ENCODE assay signal across 8 cellular contexts in the genomic region with DNA sequence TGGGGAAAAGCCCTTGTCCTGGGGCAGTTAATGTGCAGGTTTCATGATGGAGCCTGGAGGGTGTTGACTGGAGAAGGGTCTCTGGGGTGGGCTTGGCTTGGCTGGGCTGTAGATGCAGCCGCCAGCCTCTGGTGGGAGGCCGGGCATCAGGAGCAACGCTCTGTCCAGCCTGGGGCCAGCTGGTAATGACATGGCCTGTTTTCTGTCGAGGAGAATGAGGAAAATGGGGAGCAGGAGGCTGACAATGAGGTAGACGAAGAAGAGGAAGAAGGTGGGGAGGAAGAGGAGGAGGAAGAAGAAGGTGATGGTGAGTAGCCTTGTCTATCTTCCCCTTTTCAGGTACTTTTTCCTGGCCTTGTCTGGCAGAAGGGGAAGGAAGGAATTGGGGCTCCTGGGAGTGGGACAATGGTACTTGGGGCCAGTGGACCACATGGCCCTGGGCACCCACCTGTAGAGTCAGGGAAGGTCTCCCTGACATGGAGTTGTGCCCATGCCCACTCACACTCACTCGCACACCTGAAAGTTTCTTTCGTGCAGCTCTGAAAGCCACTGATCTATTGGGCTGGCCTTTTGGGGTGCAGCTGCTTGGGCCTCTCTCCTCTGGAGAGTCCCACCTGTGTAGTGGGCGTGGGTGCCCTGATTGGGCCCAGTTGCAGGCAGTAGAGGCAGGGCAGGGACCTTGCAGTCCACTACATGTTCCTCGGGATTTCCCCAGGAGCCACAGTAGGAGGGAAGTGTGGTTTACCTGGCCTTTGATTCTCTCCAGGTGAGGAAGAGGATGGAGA. TPM values are rescaled to one million over a fixed set of nuclear protein-coding genes. Genes with fewer than 3 reads are reported as not detected.
DNase-seq lines count a peak whose midpoint lies in the region; ATAC-seq, FAIRE-seq and TF ChIP-seq lines count a peak whose summit lies in the region.

No MANE protein-coding gene starts in this region.

- ATAC-seq in activated B cell treated with CpG ODN at 0.5 μM for 24 hours (ENCODE audit: low read depth) (no peak), foreskin keratinocyte (no peak), HG03097 (IDR thresholded peaks at IDR 0.05; ENCODE audit: low FRiP score, unreplicated experiment) (no peak), GM18520 (IDR thresholded peaks at IDR 0.05; ENCODE audit: unreplicated experiment) (no peak), HG02759 (IDR thresholded peaks at IDR 0.05; ENCODE audit: unreplicated experiment) (no peak)

- H4K20me1 ChIP-seq in GM23248 (ENCODE audit: insufficient read depth): no peaks in the 10 kb centered on the region

- H3K79me2 ChIP-seq in GM23248 (ENCODE audit: insufficient read depth): peaks cover 43% of the 10 kb centered on the region

- H3K4me1 ChIP-seq in GM23248 (ENCODE audit: insufficient read depth) (peaks cover 26% of the 10 kb centered on the region), foreskin keratinocyte (no peaks in the 10 kb centered on the region), skeletal muscle tissue (ENCODE audit: control insufficient read depth in 3 of 3, insufficient read depth in 3 of 3, low read length in 3 of 3) (peaks cover 38 to 71% (median 64%) of the 10 kb centered on the region in 3 donors)

- peak overlapping the region; percentile 77 for H3K4me3 ChIP-seq in GM23248
- H3K4me3 ChIP-seq in skeletal muscle tissue (ENCODE audit: low read length in 3 of 3): peak overlapping the region; percentile 70 to 82 (median 75)

- H3K9me3 ChIP-seq in GM23248 (ENCODE audit: low read depth) (no peaks in the 10 kb centered on the region), skeletal muscle tissue (ENCODE audit: control insufficient read depth in 3 of 3, low read length in 3 of 3) (no peaks in the 10 kb centered on the region)

- TF ChIP-seq CTCF in activated B cell treated with CpG ODN at 0.5 μM for 24 hours (IDR thresholded peaks at IDR 0.05) (no peak), foreskin keratinocyte (conservative IDR thresholded peaks at IDR 0.05) (no peak)

- H3K9ac ChIP-seq in GM23248 (peak overlapping the region; percentile 98), skeletal muscle tissue (ENCODE audit: low read depth in 1 of 3, low read length in 3 of 3) (peak overlapping the region; percentile 74 to 97 (median 92))

- no peaks in the 10 kb centered on the region for H3K9me3 Mint-ChIP-seq in activated B cell treated with CpG ODN at 0.5 μM for 24 hours

- CTCF ChIA-PET in activated B cell treated with CpG ODN at 0.5 μM for 24 hours (lab: Charles Lee): interaction anchor here (1.1 to 7.9 kb wide), 3 partner anchors 32 to 99 kb away, joined by 5 to 429 read pairs (median 118); no protein-coding TSS in a partner anchor

- no peak for FAIRE-seq in GM19239 (lab: Jason Lieb, UNC)

- H3K36me3 ChIP-seq in GM23248 (ENCODE audit: low read depth) (no peaks in the 10 kb centered on the region), skeletal muscle tissue (ENCODE audit: control insufficient read depth in 3 of 3, insufficient read depth in 3 of 3, low read length in 3 of 3) (peaks cover 9 to 12% (median 10%) of the 10 kb centered on the region in 3 donors)

- intact Hi-C loops in activated B cell treated with CpG ODN at 0.5 μM for 24 hours (cut with micrococcal nuclease): no loop called here

- peak overlapping the region; percentile 91 for H3K4me3 Mint-ChIP-seq in activated B cell treated with CpG ODN at 0.5 μM for 24 hours

- H3K27me3 ChIP-seq in GM23248 (replicated peaks; ENCODE audit: insufficient read depth) (no peaks in the 10 kb centered on the region), foreskin keratinocyte (no peaks in the 10 kb centered on the region), skeletal muscle tissue (ENCODE audit: control insufficient read depth in 3 of 3, insufficient read depth in 3 of 3, low read length in 3 of 3) (no peaks in the 10 kb centered on the region)

- DNase-seq in GM23248 (no peak), activated B cell treated with CpG ODN at 0.5 μM for 24 hours (no peak), foreskin keratinocyte (peak in 1 of 2 donors; percentile 15), GM19239 (ENCODE audit: insufficient read length, low spot score) (no peak)

- H3K27ac ChIP-seq in GM23248 (peak overlapping the region; percentile 33; the same call in 1 of the 2 replicates), foreskin keratinocyte (peak overlapping the region; percentile 3), skeletal muscle tissue (ENCODE audit: low read depth, low read length) (peak overlapping the region; percentile 97)

- WGBS in GM23248 (ENCODE audit: low coverage in 1 of 2, low lambda C conversion rate in 2 of 2, missing lambda C conversion rate in 2 of 2), 2 experiments: 72 to 73% methylated on average over 9 of the region's 9 CpGs

- no peaks in the 10 kb centered on the region for H3K27me3 Mint-ChIP-seq in activated B cell treated with CpG ODN at 0.5 μM for 24 hours

- peak overlapping the region; percentile 93 for H3K27ac Mint-ChIP-seq in activated B cell treated with CpG ODN at 0.5 μM for 24 hours

- POLR2A ChIA-PET in activated B cell treated with CpG ODN at 0.5 μM for 24 hours (lab: Charles Lee): interaction anchor here (0.9 to 12.2 kb wide), 9 partner anchors 9 to 248 kb away, joined by 3 to 376 read pairs (median 13); a partner anchor contains a TSS

- H3K9me2 ChIP-seq in GM23248 (ENCODE audit: insufficient read depth): no peaks in the 10 kb centered on the region

- H3K4me2 ChIP-seq in GM23248 (ENCODE audit: unreplicated experiment): peak overlapping the region; percentile 92

- H2AFZ ChIP-seq in GM23248: no peak overlapping the region

- H3F3A ChIP-seq in GM23248 (ENCODE audit: insufficient read depth): peaks cover 14% of the 10 kb centered on the region

- H3K36me3 Mint-ChIP-seq in activated B cell treated with CpG ODN at 0.5 μM for 24 hours (ENCODE audit: low read depth): peaks cover 49% of the 10 kb centered on the region

- in situ Hi-C loops in GM23248 (cut with MboI): loop anchor here (10.0 kb wide), 1 partner anchor 97 kb away; no protein-coding TSS in a partner anchor

- H3K4me1 Mint-ChIP-seq in activated B cell treated with CpG ODN at 0.5 μM for 24 hours: peaks cover 56% of the 10 kb centered on the region

RNA-seq across cellular contexts. Expression of a gene that starts 3.5 kb away (rescaled TPM):
- total RNA-seq in GM23248 (2014; rRNA removed; shearing (Covaris generic)): 301 and 318 TPM in 2 replicates
- polyA plus RNA-seq in GM23248 (2016; fragmentation: Nextera tagmentation; extraction: Ambion mirVana) (570 and 594 TPM in 2 replicates), foreskin keratinocyte (1,580 and 1,921 TPM in 2 replicates)
- total RNA-seq in activated B cell treated with CpG ODN at 0.5 μM for 24 hours (1,531 and 1,680 TPM in 2 replicates), foreskin keratinocyte (1,605 and 1,879 TPM in 2 replicates), skeletal muscle tissue (422 TPM)

Comparison
In these comparisons a context has a peak if more than half of its experiments do, and no peak if none do; other contexts are left out.
1. H3K27ac ChIP-seq: peak in every context shown above with its lines; median percentile 97 in skeletal muscle tissue; 33 in GM23248; 3 in foreskin keratinocyte.